10 cellular contexts compared by ENCODE assay signal in genomic region chr12:94074216-94074969, GRCh38.
DNase-seq lines count a peak whose midpoint lies in the region; ATAC-seq and TF ChIP-seq lines count a peak whose summit lies in the region.
"Had no signal": no experiment of that assay in that cellular context is flagged by ENCODE, and none has a peak within 500 bp of the region (broad histone marks: within the 10 kb centered on the region; RNA-seq: fewer than 3 reads in every experiment).

No MANE protein-coding gene starts in this region.

- H3K9me3 Mint-ChIP-seq in activated naive CD4-positive, alpha-beta T cell treated with anti-CD3 and anti-CD28 coated beads, Interleukin-2, amount 50 U/mL, for 72 hours, result no peaks in the 10 kb centered on the region
- H3K9me3 Mint-ChIP-seq: activated T-cell treated with anti-CD3 and anti-CD28 coated beads, Interleukin-2, amount 50 U/mL, for 72 hours; nephron had no signal

- no peak overlapping the region for H3K9ac ChIP-seq in PC-3 (ENCODE audit: low read length)

- POLR2A ChIA-PET in PC-3 (lab: Charles Lee; ENCODE audit: unreplicated experiment), result no interaction called here

- H3K27ac ChIP-seq in PC-3 (ENCODE audit: low read length) (no peak overlapping the region), osteoblast (ENCODE audit: low read depth, low read length) (peak overlapping the region; percentile 30), transverse colon (peak overlapping the region; percentile 56 to 69 (median 64))

- no peaks in the 10 kb centered on the region for H3K36me3 Mint-ChIP-seq in activated naive CD4-positive, alpha-beta T cell treated with anti-CD3 and anti-CD28 coated beads, Interleukin-2, amount 50 U/mL, for 72 hours

- CTCF ChIA-PET in PC-3 (lab: Charles Lee), result interaction anchor here (0.6 to 1.0 kb wide), 3 partner anchors 180 to 307 kb away, joined by 5 to 18 read pairs (median 7); no protein-coding TSS in a partner anchor

- intact Hi-C loops in PC-3 (cut with micrococcal nuclease), result no loop called here
- intact Hi-C loops in transverse colon (cut with DNase I; ENCODE audit: low total_unique reads), result loop anchor here (10.0 kb wide), 1 partner anchor 500 kb away; the partner anchor contains the start of gene SOCS2

- no peak overlapping the region for H3K27ac Mint-ChIP-seq in activated naive CD4-positive, alpha-beta T cell treated with anti-CD3 and anti-CD28 coated beads, Interleukin-2, amount 50 U/mL, for 72 hours
- H3K27ac Mint-ChIP-seq: activated T-cell treated with anti-CD3 and anti-CD28 coated beads, Interleukin-2, amount 50 U/mL, for 72 hours had no signal

- H3K9me3 ChIP-seq in PC-3 (ENCODE audit: low read length), result no peaks in the 10 kb centered on the region
- no peaks in the 10 kb centered on the region for H3K9me3 ChIP-seq in osteoblast (ENCODE audit: low read depth, low read length)
- no peaks in the 10 kb centered on the region for H3K9me3 ChIP-seq in transverse colon

- in situ Hi-C loops in transverse colon (cut with MboI; ENCODE audit: low pct_ligation_motif_present in 1 of 4, low pct_unique_long_range_greater_than_20kb in 1 of 4, low sequenced_read_pairs in 3 of 4), result no loop called here

- no peaks in the 10 kb centered on the region for H3K27me3 ChIP-seq in PC-3 (ENCODE audit: low read length)
- no peaks in the 10 kb centered on the region for H3K27me3 ChIP-seq in osteoblast (ENCODE audit: insufficient read depth, low read length)
- no peaks in the 10 kb centered on the region for H3K27me3 ChIP-seq in transverse colon

- no peak for DNase-seq in PC-3
- peak; percentile 76 for DNase-seq in fibroblast of the aortic adventitia (ENCODE audit: low read depth)
- peak; percentile 50 for DNase-seq in osteoblast (ENCODE audit: insufficient read length, low spot score, missing footprints)
- DNase-seq in transverse colon, result no peak
- DNase-seq in NCI-H187 treated with DMSO at 0.1 percent for 48 hours (lab: John Stamatoyannopoulos, UW), result no peak
- no peak for DNase-seq in GM19238 (ENCODE audit: insufficient read length, low spot score)
- no peak for DNase-seq in activated naive CD4-positive, alpha-beta T cell treated with anti-CD3 and anti-CD28 coated beads, Interleukin-2, amount 50 U/mL, for 72 hours (ENCODE audit: low spot score in 2 of 2)
- DNase-seq: activated CD4-positive, CD25-positive, alpha-beta regulatory T cell treated with anti-CD3 and anti-CD28 coated beads, Interleukin-2, amount 50 U/mL, for 72 hours; activated T-cell treated with anti-CD3 and anti-CD28 coated beads, Interleukin-2, amount 50 U/mL, for 72 hours had no signal

- no peak for TF ChIP-seq CTCF in PC-3 (conservative IDR thresholded peaks at IDR 0.05; ENCODE audit: low read depth, low read length)
- TF ChIP-seq CTCF in fibroblast of the aortic adventitia (IDR thresholded peaks at IDR 0.05; ENCODE audit: insufficient read depth, low read length), result peak; percentile 4
- TF ChIP-seq CTCF in osteoblast (IDR thresholded peaks at IDR 0.05; ENCODE audit: extremely low read depth, low read depth, low read length), result no peak
- TF ChIP-seq CTCF in transverse colon (IDR thresholded peaks at IDR 0.05), result no peak

- H2AFZ ChIP-seq in PC-3 (ENCODE audit: low read length), result peak overlapping the region; percentile 63; the same call in 1 of the 2 replicates
- H2AFZ ChIP-seq in osteoblast (ENCODE audit: low read length), result peak overlapping the region; percentile 70

- TF ChIP-seq EP300 in transverse colon (IDR thresholded peaks at IDR 0.05; ENCODE audit: low read depth), result no peak

- H4K20me1 ChIP-seq in PC-3 (ENCODE audit: low read length) (no peaks in the 10 kb centered on the region), osteoblast (ENCODE audit: insufficient read depth, low read length) (no peaks in the 10 kb centered on the region)

- no peaks in the 10 kb centered on the region for H3K9me2 ChIP-seq in PC-3 (replicated peaks; ENCODE audit: low read length)

- no peaks in the 10 kb centered on the region for H3F3A ChIP-seq in PC-3 (ENCODE audit: low read length, unreplicated experiment)

- no peak overlapping the region for H3K4me3 ChIP-seq in PC-3 (ENCODE audit: low read length)
- no peak overlapping the region for H3K4me3 ChIP-seq in fibroblast of the aortic adventitia (ENCODE audit: low read depth, low read length)
- peak overlapping the region; percentile 20 for H3K4me3 ChIP-seq in osteoblast (ENCODE audit: insufficient read depth, low read length)
- no peak overlapping the region for H3K4me3 ChIP-seq in transverse colon

- H3K79me2 ChIP-seq in PC-3 (ENCODE audit: low read length) (no peaks in the 10 kb centered on the region), osteoblast (ENCODE audit: insufficient read depth, low read length) (no peaks in the 10 kb centered on the region)

- H3K36me3 ChIP-seq in PC-3 (ENCODE audit: low read depth, low read length), result no peaks in the 10 kb centered on the region
- H3K36me3 ChIP-seq in osteoblast (ENCODE audit: insufficient read depth, low read length), result no peaks in the 10 kb centered on the region
- no peaks in the 10 kb centered on the region for H3K36me3 ChIP-seq in transverse colon

- H3K4me1 ChIP-seq in PC-3 (ENCODE audit: insufficient read depth, low read length), result no peaks in the 10 kb centered on the region
- H3K4me1 ChIP-seq in osteoblast (ENCODE audit: insufficient read depth, low read length), result peaks cover 9% of the 10 kb centered on the region
- peaks cover 8 to 45% (median 20%) of the 10 kb centered on the region in 4 donors for H3K4me1 ChIP-seq in transverse colon

- ATAC-seq in PC-3, result no peak
- ATAC-seq in activated naive CD4-positive, alpha-beta T cell treated with anti-CD3 and anti-CD28 coated beads, Interleukin-2, amount 50 U/mL, for 72 hours, result no peak

- no TSS peak for BruUV-seq in PC-3 (replicated peaks; lab: Mats Ljungman, UMichigan)

- no peak for TF ChIP-seq POLR2A in transverse colon (IDR thresholded peaks at IDR 0.05)

- H3K4me2 ChIP-seq in PC-3 (ENCODE audit: low read length) (no peak overlapping the region), osteoblast (ENCODE audit: insufficient read depth, low read length) (peak overlapping the region; percentile 65)

- 75 to 85% methylated on average over 10 to 14 of the region's 14 CpGs for WGBS in transverse colon (ENCODE audit: low coverage in 1 of 2), 2 donors

Comparison
In these comparisons a context has a peak if more than half of its experiments do, and no peak if none do; other contexts are left out.
1. DNase-seq: peak in fibroblast of the aortic adventitia (single experiment) and osteoblast (single experiment); none in PC-3 (single experiment), transverse colon (single experiment), NCI-H187 treated with DMSO at 0.1 percent for 48 hours (single experiment), GM19238 (single experiment) and activated naive CD4-positive, alpha-beta T cell treated with anti-CD3 and anti-CD28 coated beads, Interleukin-2, amount 50 U/mL, for 72 hours (0 of 2).